Comparison of ENCODE assay signal across 31 cellular contexts in the genomic region with DNA sequence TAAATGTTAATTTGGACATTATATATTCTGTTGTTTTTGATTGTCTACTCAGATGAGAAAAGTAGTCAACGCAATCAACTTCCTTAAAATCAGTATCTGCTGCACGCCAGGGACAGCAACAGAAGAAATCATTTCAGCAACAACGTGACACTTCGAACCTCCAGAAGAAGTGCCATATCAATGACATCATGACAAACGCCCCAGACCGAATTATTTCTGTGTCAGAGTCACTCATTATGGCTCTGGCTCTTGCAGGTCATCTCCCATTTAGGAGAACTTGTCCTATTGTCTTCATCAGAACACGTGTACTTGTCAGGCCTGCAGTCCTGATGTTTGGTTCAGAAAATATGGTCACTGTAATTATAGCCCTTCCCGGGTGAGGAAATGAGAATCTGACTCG.
DNase-seq lines count a peak whose midpoint lies in the region; ATAC-seq and TF ChIP-seq lines count a peak whose summit lies in the region.
"Had no signal": no experiment of that assay in that cellular context is flagged by ENCODE, and none has a peak within 500 bp of the region (broad histone marks: within the 10 kb centered on the region; RNA-seq: fewer than 3 reads in every experiment).

No MANE protein-coding gene starts in this region.

- H3K4me3 ChIP-seq in right atrium auricular region, result no peak overlapping the region
- H3K4me3 ChIP-seq: cardiac muscle cell, coronary artery, left ventricle myocardium inferior, testis, uterus had no signal

- no peak for ATAC-seq in left ventricle myocardium superior
- no peak for ATAC-seq in HG02610 (IDR thresholded peaks at IDR 0.05; ENCODE audit: unreplicated experiment)
- no peak for ATAC-seq in HG03159 (IDR thresholded peaks at IDR 0.05; ENCODE audit: unreplicated experiment)
- ATAC-seq in GM21360 (IDR thresholded peaks at IDR 0.05; ENCODE audit: unreplicated experiment), result no peak
- ATAC-seq: activated naive CD4-positive, alpha-beta T cell treated with anti-CD3 and anti-CD28 coated beads, Interleukin-2, amount 50 U/mL, for 72 hours; activated T-helper 17 cell treated with anti-CD3 and anti-CD28 coated beads, Interleukin-2, amount 50 U/mL, for 72 hours; natural killer cell treated with Interleukin-12 subunit alpha and Interleukin-12 subunit beta and Interleukin-15 and Interleukin-18, amount 100 ng/mL, for 72 hours; SK-N-SH treated with all-trans-retinoic acid at 6 μM for 48 hours; WTC11 had no signal

- no peaks in the 10 kb centered on the region for H3K4me1 ChIP-seq in right atrium auricular region
- H3K4me1 ChIP-seq: left ventricle myocardium inferior, testis, uterus had no signal

- intact Hi-C loops in left ventricle myocardium superior (cut with micrococcal nuclease), result no loop called here

- H3K27me3 ChIP-seq in right atrium auricular region, result no peaks in the 10 kb centered on the region
- H3K27me3 ChIP-seq: cardiac muscle cell, testis, uterus had no signal

- no peaks in the 10 kb centered on the region for H3K9me3 ChIP-seq in right atrium auricular region
- H3K9me3 ChIP-seq: left ventricle myocardium inferior, testis, uterus had no signal

- H3K36me3 ChIP-seq in right atrium auricular region, result no peaks in the 10 kb centered on the region
- H3K36me3 ChIP-seq: cardiac muscle cell, left ventricle myocardium inferior, uterus had no signal

- TF ChIP-seq CTCF in right atrium auricular region (IDR thresholded peaks at IDR 0.05) (no peak), VCaP (conservative IDR thresholded peaks at IDR 0.05) (no peak)

- H3K27ac ChIP-seq in right atrium auricular region (no peak overlapping the region), VCaP (peak overlapping the region; percentile 3; the same call in 1 of the 2 replicates)
- H3K27ac ChIP-seq: cardiac muscle cell, coronary artery, KMS-11, left ventricle myocardium inferior, testis, uterus had no signal

- DNase-seq in right atrium auricular region (ENCODE audit: low spot score) (peak; percentile 38), left ventricle myocardium superior (no peak), MV-4-11 (lab: John Stamatoyannopoulos, UW) (peak; percentile 34)
- DNase-seq: activated CD4-positive, alpha-beta memory T cell treated with anti-CD3 and anti-CD28 coated beads for 36 hours; activated CD8-positive, alpha-beta memory T cell treated with anti-CD3 and anti-CD28 coated beads, Interleukin-2, amount 50 U/mL, for 48 hours; anterior cingulate cortex; CD4-positive, alpha-beta T cell; endodermal cell; HFFc6; hypothalamus; left ventricle myocardium inferior; NCI-H1092 treated with DMSO at 0.1 percent for 48 hours; NCI-H345; NCI-H82; stimulated activated CD4-positive, alpha-beta T cell treated with anti-CD3 and anti-CD28 coated beads, Interleukin-12 subunit alpha, Interleukin-12 subunit beta, amount 100 ng/mL, for 4 hours; stimulated activated CD4-positive, alpha-beta T cell treated with anti-CD3 and anti-CD28 coated beads, Interleukin-4, amount 100 ng/mL, for 4 hours; stimulated activated naive CD4-positive, alpha-beta T cell; testis; uterus had no signal
